In genomic region chr2:231674587-231675334, GRCh38 we compare ENCODE assay signal across 8 cellular contexts. TPM values are rescaled to one million over a fixed set of nuclear protein-coding genes. Genes with fewer than 3 reads are reported as not detected.
A peak's percentile ranks its signal among the peaks of the same experiment; 100 is the strongest.
DNase-seq lines count a peak whose midpoint lies in the region; ATAC-seq lines count a peak whose summit lies in the region.

No MANE protein-coding gene starts in this region.

- no peaks in the 10 kb centered on the region for H3K36me3 ChIP-seq in mesodermal cell (ENCODE audit: control insufficient read depth, insufficient read depth, low read length)

- H3K27ac ChIP-seq in mesodermal cell (ENCODE audit: low read depth, low read length, severe bottlenecking), result peak overlapping the region; percentile 67

- peak; percentile 31 for DNase-seq in NCI-H1092 treated with DMSO at 0.1 percent for 48 hours (lab: John Stamatoyannopoulos, UW)
- no peak for DNase-seq in NCI-H1092 (lab: John Stamatoyannopoulos, UW)
- peak; percentile 70 for DNase-seq in NCI-H510A (lab: John Stamatoyannopoulos, UW)
- peak; percentile 36 to 42 for DNase-seq in activated CD4-positive, alpha-beta T cell treated with anti-CD3 and anti-CD28 coated beads, Interleukin-2, amount 50 U/mL, for 24 hours (ENCODE audit: low read depth in 1 of 2, low spot score in 1 of 2)
- DNase-seq in effector CD8-positive, alpha-beta T cell (lab: John Stamatoyannopoulos, UW), result peak; percentile 18
- DNase-seq in stimulated activated CD8-positive, alpha-beta memory T cell treated with anti-CD3 and anti-CD28 coated beads, Interleukin-4, amount 100 ng/mL, for 4 hours (ENCODE audit: low read depth in 2 of 2, low spot score in 1 of 2), result peak; percentile 28 to 35

- no peaks in the 10 kb centered on the region for H3K9me3 ChIP-seq in mesodermal cell (ENCODE audit: control insufficient read depth, low read length)

- H3K4me1 ChIP-seq in mesodermal cell (ENCODE audit: control insufficient read depth, insufficient read depth, low read length, poor library complexity, severe bottlenecking), result peaks cover 44% of the 10 kb centered on the region

- H3K4me3 ChIP-seq in mesodermal cell (ENCODE audit: extremely low read depth, insufficient read depth, low read length, poor library complexity, severe bottlenecking), result no peak overlapping the region

- ATAC-seq in HG02759 (IDR thresholded peaks at IDR 0.05; ENCODE audit: unreplicated experiment), result peak; percentile 32

- 40 to 55% methylated on average over 8 to 16 of the region's 20 CpGs for WGBS in mesodermal cell (ENCODE audit: insufficient coverage in 2 of 2), 2 experiments

RNA-seq across cellular contexts. Expression of gene PTMA, which starts 33.6 kb away (rescaled TPM):
- 986 TPM for polyA plus RNA-seq in mesodermal cell (2013, experiment 1 of 2)
- polyA plus RNA-seq in mesodermal cell (2013, experiment 2 of 2), result 1,146 TPM
